ENCODE assay signal across 12 cellular contexts in genomic region chr19:1161716-1162115, GRCh38. TPM values are rescaled to one million over a fixed set of nuclear protein-coding genes. Genes with fewer than 3 reads are reported as not detected.
DNase-seq lines count a peak whose midpoint lies in the region; ATAC-seq and TF ChIP-seq lines count a peak whose summit lies in the region.
"Had no signal": no experiment of that assay in that cellular context is flagged by ENCODE, and none has a peak within 500 bp of the region (broad histone marks: within the 10 kb centered on the region; RNA-seq: fewer than 3 reads in every experiment).

No MANE protein-coding gene starts in this region.

- peaks cover 60% of the 10 kb centered on the region for H3K36me3 ChIP-seq in NT2/D1 (ENCODE audit: insufficient read depth, insufficient read length, low read length)
- no peaks in the 10 kb centered on the region for H3K36me3 ChIP-seq in thyroid gland

- WGBS in thyroid gland, 2 donors, result 29 to 44% methylated on average over 10 to 11 of the region's 18 CpGs

- TF ChIP-seq CTCF in foreskin keratinocyte (conservative IDR thresholded peaks at IDR 0.05) (no peak), thyroid gland (IDR thresholded peaks at IDR 0.05) (no peak)

- peaks cover 31% of the 10 kb centered on the region for H3K4me1 ChIP-seq in NT2/D1 (ENCODE audit: insufficient read depth, insufficient read length)
- H3K4me1 ChIP-seq in foreskin keratinocyte, result no peaks in the 10 kb centered on the region
- peaks cover 18 to 25% of the 10 kb centered on the region in 2 donors for H3K4me1 ChIP-seq in thyroid gland

- H3K9ac ChIP-seq in NT2/D1 (ENCODE audit: insufficient read length, low read depth), result peak overlapping the region; percentile 32

- H3K9me3 ChIP-seq in NT2/D1 (ENCODE audit: insufficient read depth, low read length) (no peaks in the 10 kb centered on the region), thyroid gland (no peaks in the 10 kb centered on the region)

- no peak for TF ChIP-seq POLR2A in thyroid gland (IDR thresholded peaks at IDR 0.05)

- peak in 2 of 3 experiments; percentile 24 to 66 for DNase-seq in NCI-H1417 (lab: John Stamatoyannopoulos, UW)
- no peak for DNase-seq in NCI-H1417 treated with DMSO at 0.1 percent for 48 hours (lab: John Stamatoyannopoulos, UW)
- DNase-seq in NT2/D1 (ENCODE audit: low read depth, low spot score), result no peak
- peak in 1 of 2 donors; percentile 61 for DNase-seq in foreskin keratinocyte
- DNase-seq in thyroid gland, result peak; percentile 83 to 86
- DNase-seq in central memory CD4-positive, alpha-beta T cell, result no peak
- DNase-seq in pons (ENCODE audit: low spot score), result no peak
- DNase-seq: aorta, erythroblast, NCI-H524 treated with DMSO at 0.1 percent for 48 hours had no signal

- ATAC-seq in foreskin keratinocyte (peak; percentile 51), GM21423 (IDR thresholded peaks at IDR 0.05; ENCODE audit: unreplicated experiment) (no peak)

- intact Hi-C loops in thyroid gland (cut with DNase I), result no loop called here

- H3K4me3 ChIP-seq in NT2/D1 (ENCODE audit: insufficient read length, low read depth) (no peak overlapping the region), thyroid gland (replicated peaks in 1 of 3) (no peak overlapping the region)
- H3K4me3 ChIP-seq: lung had no signal

- no peaks in the 10 kb centered on the region for H3K27me3 ChIP-seq in NT2/D1 (ENCODE audit: insufficient read depth, insufficient read length)
- H3K27me3 ChIP-seq in foreskin keratinocyte, result no peaks in the 10 kb centered on the region
- H3K27me3 ChIP-seq in thyroid gland, result no peaks in the 10 kb centered on the region

- no peak overlapping the region for H3K27ac ChIP-seq in foreskin keratinocyte
- H3K27ac ChIP-seq in thyroid gland, result peak overlapping the region; percentile 30 to 77 (median 57)

RNA-seq across cellular contexts. Expression of gene SBNO2, which starts 12.4 kb away (rescaled TPM):
- total RNA-seq in foreskin keratinocyte (31.9 and 32.2 TPM in 2 replicates), thyroid gland (10 to 100 TPM; 22.8 to 69.0 (median 25.5) TPM)
- 18.2 and 18.3 TPM in 2 replicates for polyA plus RNA-seq in foreskin keratinocyte

RNA-seq across cellular contexts. Expression of gene STK11, which starts 43.9 kb away (rescaled TPM):
- 64.9 and 66.1 TPM in 2 replicates for total RNA-seq in foreskin keratinocyte
- polyA plus RNA-seq in foreskin keratinocyte, result 46.9 and 47.1 TPM in 2 replicates
- 10 to 100 TPM; 60.2 to 83.4 (median 71.1) TPM for total RNA-seq in thyroid gland

RNA-seq across cellular contexts. Expression of gene GPX4, which starts 57.9 kb away (rescaled TPM):
- 237 and 247 TPM in 2 replicates for total RNA-seq in foreskin keratinocyte
- polyA plus RNA-seq in foreskin keratinocyte, result 377 and 403 TPM in 2 replicates
- 100 to 1,000 TPM; 350 to 485 (median 414) TPM for total RNA-seq in thyroid gland

Comparison
In these comparisons a context has a peak if more than half of its experiments do, and no peak if none do; other contexts are left out.
1. DNase-seq: peak in NCI-H1417 (2 of 3) and thyroid gland (2 of 2); none in NCI-H1417 treated with DMSO at 0.1 percent for 48 hours (single experiment), NT2/D1 (single experiment), central memory CD4-positive, alpha-beta T cell (single experiment) and pons (single experiment).